11 cellular contexts compared by ENCODE assay signal in genomic region chr1:68917456-68917855, GRCh38.
"Had no signal": no experiment of that assay in that cellular context is flagged by ENCODE, and none has a peak within 500 bp of the region (broad histone marks: within the 10 kb centered on the region; RNA-seq: fewer than 3 reads in every experiment).

No MANE protein-coding gene starts in this region.

- H3K4me1 ChIP-seq: breast epithelium, parathyroid adenoma, upper lobe of left lung had no signal

- H3K36me3 ChIP-seq: breast epithelium, gastroesophageal sphincter, upper lobe of left lung had no signal

- H3K27ac ChIP-seq: breast epithelium, gastroesophageal sphincter, parathyroid adenoma, upper lobe of left lung had no signal

- H3K9me3 ChIP-seq: breast epithelium, gastroesophageal sphincter, upper lobe of left lung had no signal

- H3K27me3 ChIP-seq: breast epithelium, dorsolateral prefrontal cortex, gastroesophageal sphincter, upper lobe of left lung had no signal

- DNase-seq: activated CD4-positive, alpha-beta T cell treated with anti-CD3 and anti-CD28 coated beads, Interleukin-2, amount 10 ng/mL, durations not matched to agents 24 days and 14 days; activated naive CD4-positive, alpha-beta T cell treated with anti-CD3 and anti-CD28 coated beads, Interleukin-2, amount 10 ng/mL, durations not matched to agents 7 days and 5 days; dorsolateral prefrontal cortex; kidney; stimulated activated CD4-positive, alpha-beta T cell treated with anti-CD3 and anti-CD28 coated beads, Interleukin-1b, Interleukin-23, amount 100 ng/mL, for 48 hours; stimulated activated naive B cell treated with anti-CD40 and anti-IgM and Interleukin-4, amounts not matched to agents 10 μg/mL and 1 μg/mL and 100 μg/mL, for 72 hours; T1000; upper lobe of left lung had no signal

- H3K9ac ChIP-seq: parathyroid adenoma had no signal

- H3K4me3 ChIP-seq: breast epithelium, dorsolateral prefrontal cortex, gastroesophageal sphincter, upper lobe of left lung had no signal
